Comparison of ENCODE assay signal across 9 cellular contexts in the genomic region with DNA sequence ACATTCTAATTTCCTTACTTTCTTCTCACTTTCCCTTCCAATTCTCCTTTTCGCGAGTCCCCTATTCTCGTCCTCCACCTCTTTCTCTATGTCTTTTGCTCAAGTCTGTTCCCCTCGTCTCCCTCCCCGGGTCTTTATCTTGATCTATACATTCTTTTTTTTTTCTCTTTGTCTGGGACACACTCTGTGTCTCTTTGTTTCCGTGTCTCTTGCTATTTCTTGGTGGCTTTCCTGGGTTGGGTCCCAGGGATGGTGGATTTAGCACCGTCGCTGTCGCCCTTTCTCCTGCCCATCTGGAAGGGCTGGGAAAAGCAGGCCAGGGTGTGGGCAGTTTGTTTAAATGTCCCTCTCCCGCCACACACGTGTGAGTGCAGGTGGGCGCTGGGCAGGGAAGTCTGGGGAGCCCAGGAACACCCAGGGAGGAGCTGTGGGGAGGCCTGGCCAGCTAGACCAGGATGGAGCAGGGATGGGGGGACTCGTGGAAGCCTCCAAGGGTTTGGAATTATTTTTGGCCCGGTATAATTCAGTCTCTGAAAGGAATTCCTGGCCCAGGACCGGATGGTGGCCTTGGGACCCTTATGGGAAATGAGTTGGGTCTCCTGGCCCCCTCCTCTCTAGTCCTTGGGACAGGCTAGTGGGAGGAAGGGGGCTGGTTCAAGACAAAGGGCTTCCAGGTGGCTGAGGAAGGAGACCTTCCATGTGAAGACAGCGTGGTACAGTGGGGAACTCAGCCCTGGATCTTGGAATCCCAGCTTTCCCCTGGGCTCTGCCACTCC. TPM values are rescaled to one million over a fixed set of nuclear protein-coding genes. Genes with fewer than 3 reads are reported as not detected.
DNase-seq lines count a peak whose midpoint lies in the region; ATAC-seq, FAIRE-seq and TF ChIP-seq lines count a peak whose summit lies in the region.
"Had no signal": no experiment of that assay in that cellular context is flagged by ENCODE, and none has a peak within 500 bp of the region (broad histone marks: within the 10 kb centered on the region; RNA-seq: fewer than 3 reads in every experiment).

No MANE protein-coding gene starts in this region.

- TF ChIP-seq CTCF in fibroblast of villous mesenchyme (IDR thresholded peaks at IDR 0.05; ENCODE audit: insufficient read depth, low read depth, low read length) (no peak), pancreas (IDR thresholded peaks at IDR 0.05) (no peak)

- no peaks in the 10 kb centered on the region for H3K36me3 ChIP-seq in CD8-positive, alpha-beta memory T cell (ENCODE audit: insufficient read depth, low read length)
- H3K36me3 ChIP-seq in SJSA1 (no peaks in the 10 kb centered on the region), pancreas (no peaks in the 10 kb centered on the region)

- H3K9me3 ChIP-seq in CD8-positive, alpha-beta memory T cell (ENCODE audit: low read length), result no peaks in the 10 kb centered on the region
- H3K9me3 ChIP-seq in SJSA1 (replicated peaks) (no peaks in the 10 kb centered on the region), pancreas (no peaks in the 10 kb centered on the region)

- ATAC-seq in pancreas (peak in 3 of 4 donors; percentile 29 to 45 (median 38)), HG03175 (IDR thresholded peaks at IDR 0.05; ENCODE audit: unreplicated experiment) (no peak), GM21737 (IDR thresholded peaks at IDR 0.05; ENCODE audit: unreplicated experiment) (no peak)
- no peak for ATAC-seq in activated naive CD4-positive, alpha-beta T cell treated with anti-CD3 and anti-CD28 coated beads, Interleukin-2, amount 50 U/mL, for 72 hours

- DNase-seq in CD8-positive, alpha-beta memory T cell, result no peak
- DNase-seq in SJSA1 (ENCODE audit: low read depth in 1 of 2, low spot score in 2 of 2) (peak in 1 of 2 experiments; percentile 58), fibroblast of villous mesenchyme (ENCODE audit: low read depth) (no peak), pancreas (no peak)
- DNase-seq in activated effector memory CD4-positive, alpha-beta T cell treated with anti-CD3 and anti-CD28 coated beads, Interleukin-2, amount 50 U/mL, for 16 hours, result no peak
- DNase-seq in activated naive CD4-positive, alpha-beta T cell treated with anti-CD3 and anti-CD28 coated beads, Interleukin-2, amount 50 U/mL, for 72 hours (ENCODE audit: low spot score in 2 of 2), result no peak

- peak overlapping the region; percentile 8 for H3K27ac ChIP-seq in CD8-positive, alpha-beta memory T cell (ENCODE audit: low read depth, low read length)
- H3K27ac ChIP-seq in SJSA1 (peak overlapping the region; percentile 90), pancreas (peak overlapping the region in 1 of 4 donors; percentile 33)

- peaks cover 13% of the 10 kb centered on the region for H3K27me3 ChIP-seq in CD8-positive, alpha-beta memory T cell (ENCODE audit: insufficient read depth, low read length, poor library complexity, severe bottlenecking)
- H3K27me3 ChIP-seq in SJSA1 (replicated peaks) (no peaks in the 10 kb centered on the region), pancreas (no peaks in the 10 kb centered on the region)

- peaks cover 19 to 37% of the 10 kb centered on the region in 2 donors for H3K27me3 Mint-ChIP-seq in CD8-positive, alpha-beta memory T cell

- H3K4me1 Mint-ChIP-seq in CD8-positive, alpha-beta memory T cell, result peaks cover 7 to 19% (median 14%) of the 10 kb centered on the region in 3 donors

- CTCF ChIA-PET in CD8-positive, alpha-beta memory T cell (lab: Charles Lee), result interaction anchor here (0.5 to 1.3 kb wide), 3 partner anchors 10 to 68 kb away, joined by 3 to 5 read pairs (median 3); a partner anchor contains a TSS

- H3K4me3 Mint-ChIP-seq in CD8-positive, alpha-beta memory T cell, result peak overlapping the region; percentile 24 to 86 (median 79)

- POLR2A ChIA-PET in CD8-positive, alpha-beta memory T cell (lab: Charles Lee), result interaction anchor here (0.7 kb wide), 1 partner anchor 50 kb away, joined by 4 read pairs; no protein-coding TSS in a partner anchor

- no peaks in the 10 kb centered on the region for H3K9me3 Mint-ChIP-seq in CD8-positive, alpha-beta memory T cell
- H3K9me3 Mint-ChIP-seq in activated naive CD4-positive, alpha-beta T cell treated with anti-CD3 and anti-CD28 coated beads, Interleukin-2, amount 50 U/mL, for 72 hours, result no peaks in the 10 kb centered on the region

- peaks cover 10% of the 10 kb centered on the region for H3K4me1 ChIP-seq in CD8-positive, alpha-beta memory T cell (ENCODE audit: insufficient read depth, low read length)
- H3K4me1 ChIP-seq in SJSA1 (replicated peaks) (peaks cover 29% of the 10 kb centered on the region), pancreas (peaks cover 0 to 5% (median 0%) of the 10 kb centered on the region in 3 donors)

- intact Hi-C loops in pancreas (cut with DNase I), result no loop called here

- H3K27ac Mint-ChIP-seq in CD8-positive, alpha-beta memory T cell, result peak overlapping the region in 6 of 8 donors; percentile 13 to 64 (median 40)
- peak overlapping the region in 1 of 2 donors; percentile 64 for H3K27ac Mint-ChIP-seq in activated naive CD4-positive, alpha-beta T cell treated with anti-CD3 and anti-CD28 coated beads, Interleukin-2, amount 50 U/mL, for 72 hours

- H3K36me3 Mint-ChIP-seq in CD8-positive, alpha-beta memory T cell, result no peaks in the 10 kb centered on the region
- H3K36me3 Mint-ChIP-seq in activated naive CD4-positive, alpha-beta T cell treated with anti-CD3 and anti-CD28 coated beads, Interleukin-2, amount 50 U/mL, for 72 hours, result peaks cover 6% of the 10 kb centered on the region in 2 donors

- 48% methylated on average over 16 of the region's 16 CpGs for WGBS in pancreas, 2 donors

- peak overlapping the region; percentile 39 for H3K4me3 ChIP-seq in CD8-positive, alpha-beta memory T cell (ENCODE audit: low read length)
- H3K4me3 ChIP-seq in SJSA1, result peak overlapping the region; percentile 51
- H3K4me3 ChIP-seq in fibroblast of villous mesenchyme (ENCODE audit: low read depth, low read length), result peak overlapping the region; percentile 62
- H3K4me3 ChIP-seq in pancreas, result peak overlapping the region in 3 of 4 donors; percentile 40 to 64 (median 52)

- no peak for FAIRE-seq in pancreas (lab: Jason Lieb, UNC)
- FAIRE-seq: RCC 7860 had no signal

RNA-seq across cellular contexts. Expression of a gene that starts 9.5 kb away (rescaled TPM):
- 10 to 100 TPM; 18.4 to 19.3 TPM for total RNA-seq in CD8-positive, alpha-beta memory T cell
- polyA plus RNA-seq in CD8-positive, alpha-beta memory T cell, result 4.7 TPM
- 400 and 615 TPM in 2 replicates for total RNA-seq in SJSA1 (2014; rRNA removed; shearing (Covaris generic))
- total RNA-seq in fibroblast of villous mesenchyme (32.4 and 86.3 TPM in 2 replicates), pancreas (10 to 100 TPM; 16.6 to 54.0 (median 31.2) TPM)
- polyA plus RNA-seq in pancreas, result 10 to 100 TPM; 40.1 to 51.9 TPM
- total RNA-seq in activated naive CD4-positive, alpha-beta T cell treated with anti-CD3 and anti-CD28 coated beads, Interleukin-2, amount 50 U/mL, for 72 hours, result 100 to 1,000 TPM in 1 of 2 donors, 10 to 100 TPM in 1; 31.5 to 290 TPM

RNA-seq across cellular contexts. Expression of a gene that starts 37.8 kb away (rescaled TPM):
- total RNA-seq in CD8-positive, alpha-beta memory T cell, result 10 to 100 TPM; 19.1 to 19.6 TPM
- 0.76 TPM for polyA plus RNA-seq in CD8-positive, alpha-beta memory T cell
- 7.3 and 12.3 TPM in 2 replicates for total RNA-seq in SJSA1 (2014; rRNA removed; shearing (Covaris generic))
- total RNA-seq in fibroblast of villous mesenchyme, result 2.2 and 2.9 TPM in 2 replicates
- total RNA-seq in pancreas, result under 1 TPM in 4 of 6 donors, not detected in 2; 0.14 to 0.40 (median 0.20) TPM
- polyA plus RNA-seq in pancreas, result under 1 TPM; 0.04 to 0.05 TPM
- total RNA-seq in activated naive CD4-positive, alpha-beta T cell treated with anti-CD3 and anti-CD28 coated beads, Interleukin-2, amount 50 U/mL, for 72 hours, result 10 to 100 TPM; 19.3 to 23.2 TPM

Comparison
In these comparisons a context has a peak if more than half of its experiments do, and no peak if none do; other contexts are left out.
1. ATAC-seq: peak in pancreas (3 of 4); none in HG03175 (single experiment), activated naive CD4-positive, alpha-beta T cell treated with anti-CD3 and anti-CD28 coated beads, Interleukin-2, amount 50 U/mL, for 72 hours (0 of 2) and GM21737 (single experiment).
2. Peak in every context shown above with its lines, with median percentiles within 50 percentile points of each other: H3K4me3 ChIP-seq.